ENCODE assay signal across 21 cellular contexts in the genomic region with DNA sequence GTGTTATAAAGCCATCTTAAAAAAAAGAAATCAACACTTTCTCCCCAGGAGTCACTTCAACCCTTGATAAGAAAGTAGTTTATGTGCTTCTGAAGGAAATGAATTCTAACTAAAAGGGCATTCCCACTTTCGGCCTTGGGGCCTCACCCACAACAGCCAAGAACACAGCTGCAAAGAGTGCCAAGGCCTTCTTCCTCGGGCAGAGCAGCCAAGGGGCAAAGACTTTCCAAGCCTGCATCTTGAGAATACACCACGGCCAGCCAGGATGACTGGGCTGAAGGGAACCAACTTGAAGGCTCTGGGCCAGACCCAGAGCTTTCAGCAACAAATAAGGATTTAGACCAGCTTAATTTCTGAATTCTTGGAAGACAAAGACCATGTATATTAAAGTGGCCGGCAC.
DNase-seq lines count a peak whose midpoint lies in the region; ATAC-seq and TF ChIP-seq lines count a peak whose summit lies in the region.
"Had no signal": no experiment of that assay in that cellular context is flagged by ENCODE, and none has a peak within 500 bp of the region (broad histone marks: within the 10 kb centered on the region; RNA-seq: fewer than 3 reads in every experiment).

No MANE protein-coding gene starts in this region.

- peaks cover 2% of the 10 kb centered on the region for H3K9me3 Mint-ChIP-seq in activated naive CD8-positive, alpha-beta T cell treated with anti-CD3 and anti-CD28 coated beads for 36 hours
- no peaks in the 10 kb centered on the region for H3K9me3 Mint-ChIP-seq in activated naive CD8-positive, alpha-beta T cell treated with anti-CD3 and anti-CD28 coated beads, Interleukin-2, amount 50 U/mL, for 24 hours

- H3K4me3 ChIP-seq in osteoblast (ENCODE audit: insufficient read depth, low read length) (no peak overlapping the region), breast epithelium (no peak overlapping the region)
- H3K4me3 ChIP-seq: BLaER1, gastroesophageal sphincter, SJSA1 had no signal

- no peak for DNase-seq in activated naive CD8-positive, alpha-beta T cell treated with anti-CD3 and anti-CD28 coated beads for 36 hours
- no peak for DNase-seq in activated naive CD8-positive, alpha-beta T cell treated with anti-CD3 and anti-CD28 coated beads, Interleukin-2, amount 50 U/mL, for 24 hours
- DNase-seq in Right ventricle myocardium superior (peak; percentile 52), osteoblast (ENCODE audit: insufficient read length, low spot score, missing footprints) (peak; percentile 74), NCI-H226 (no peak), breast epithelium (ENCODE audit: low spot score in 2 of 2) (no peak), RWPE1 (ENCODE audit: low spot score) (no peak)
- no peak for DNase-seq in activated CD4-positive, alpha-beta T cell treated with anti-CD3 and anti-CD28 coated beads for 4 hours
- DNase-seq: activated CD4-positive, alpha-beta T cell treated with anti-CD3 and anti-CD28 coated beads for 1 hour; activated CD8-positive, alpha-beta memory T cell treated with anti-CD3 and anti-CD28 coated beads, Interleukin-2, amount 10 ng/mL, durations not matched to agents 7 days and 5 days; activated effector memory CD4-positive, alpha-beta T cell treated with Interleukin-2 at 50 U/mL for 16 hours; cortex of kidney; Kasumi-1; NCI-H1092 treated with DMSO at 0.1 percent for 48 hours; NCI-H526; stimulated activated CD8-positive, alpha-beta memory T cell treated with anti-CD3 and anti-CD28 coated beads, Interleukin-4, amount 100 ng/mL, for 48 hours had no signal

- peak overlapping the region; percentile 14 for H3K27ac Mint-ChIP-seq in activated naive CD8-positive, alpha-beta T cell treated with anti-CD3 and anti-CD28 coated beads for 36 hours
- no peak overlapping the region for H3K27ac Mint-ChIP-seq in activated naive CD8-positive, alpha-beta T cell treated with anti-CD3 and anti-CD28 coated beads, Interleukin-2, amount 50 U/mL, for 24 hours
- H3K27ac Mint-ChIP-seq: activated CD8-positive, alpha-beta memory T cell treated with anti-CD3 and anti-CD28 coated beads, Interleukin-2, amount 10 ng/mL, durations not matched to agents 7 days and 5 days had no signal

- H3K4me1 ChIP-seq in osteoblast (ENCODE audit: insufficient read depth, low read length): peaks cover 7% of the 10 kb centered on the region
- H3K4me1 ChIP-seq in breast epithelium: no peaks in the 10 kb centered on the region
- H3K4me1 ChIP-seq: BLaER1, SJSA1 had no signal

- H3K27ac ChIP-seq in osteoblast (ENCODE audit: low read depth, low read length) (no peak overlapping the region), breast epithelium (no peak overlapping the region), RWPE1 (no peak overlapping the region)
- H3K27ac ChIP-seq: BLaER1, SJSA1 had no signal

- no peaks in the 10 kb centered on the region for H3K79me2 ChIP-seq in osteoblast (ENCODE audit: insufficient read depth, low read length)

- TF ChIP-seq CTCF in osteoblast (IDR thresholded peaks at IDR 0.05; ENCODE audit: extremely low read depth, low read depth, low read length): no peak
- TF ChIP-seq CTCF in breast epithelium (IDR thresholded peaks at IDR 0.05): no peak
- TF ChIP-seq CTCF in RWPE1 (conservative IDR thresholded peaks at IDR 0.05; ENCODE audit: low read depth): no peak

- H3K4me1 Mint-ChIP-seq in activated naive CD8-positive, alpha-beta T cell treated with anti-CD3 and anti-CD28 coated beads for 36 hours: peaks cover 34% of the 10 kb centered on the region
- peaks cover 27% of the 10 kb centered on the region for H3K4me1 Mint-ChIP-seq in activated naive CD8-positive, alpha-beta T cell treated with anti-CD3 and anti-CD28 coated beads, Interleukin-2, amount 50 U/mL, for 24 hours
- H3K4me1 Mint-ChIP-seq: activated CD8-positive, alpha-beta memory T cell treated with anti-CD3 and anti-CD28 coated beads, Interleukin-2, amount 10 ng/mL, durations not matched to agents 7 days and 5 days had no signal

- CTCF ChIA-PET in RWPE1 (lab: Yijun Ruan, JAX): interaction anchor here (0.7 kb wide), 1 partner anchor 361 kb away, joined by 3 read pairs; no protein-coding TSS in a partner anchor

- POLR2A ChIA-PET in RWPE1 (lab: Yijun Ruan, JAX; ENCODE audit: low non-redundant PET): no interaction called here

- intact Hi-C loops in Right ventricle myocardium superior (cut with DNase I): no loop called here
- intact Hi-C loops in breast epithelium (cut with DNase I; ENCODE audit: low total_unique reads): no loop called here

- peaks cover 40% of the 10 kb centered on the region for H3K36me3 Mint-ChIP-seq in activated naive CD8-positive, alpha-beta T cell treated with anti-CD3 and anti-CD28 coated beads for 36 hours
- H3K36me3 Mint-ChIP-seq in activated naive CD8-positive, alpha-beta T cell treated with anti-CD3 and anti-CD28 coated beads, Interleukin-2, amount 50 U/mL, for 24 hours (ENCODE audit: low read depth): peaks cover 17% of the 10 kb centered on the region

- H3K36me3 ChIP-seq in osteoblast (ENCODE audit: insufficient read depth, low read length) (no peaks in the 10 kb centered on the region), breast epithelium (no peaks in the 10 kb centered on the region)
- H3K36me3 ChIP-seq: gastroesophageal sphincter, SJSA1 had no signal

- no peak for TF ChIP-seq POLR2A in breast epithelium (IDR thresholded peaks at IDR 0.05)

- no peaks in the 10 kb centered on the region for H3K27me3 ChIP-seq in osteoblast (ENCODE audit: insufficient read depth, low read length)
- no peaks in the 10 kb centered on the region for H3K27me3 ChIP-seq in breast epithelium
- H3K27me3 ChIP-seq: BLaER1, gastroesophageal sphincter, SJSA1 had no signal

- H2AFZ ChIP-seq in osteoblast (ENCODE audit: low read length): no peak overlapping the region

- H4K20me1 ChIP-seq in osteoblast (ENCODE audit: insufficient read depth, low read length): no peaks in the 10 kb centered on the region
- H4K20me1 ChIP-seq: BLaER1 had no signal

- H3K27me3 Mint-ChIP-seq in activated naive CD8-positive, alpha-beta T cell treated with anti-CD3 and anti-CD28 coated beads for 36 hours: no peaks in the 10 kb centered on the region
- H3K27me3 Mint-ChIP-seq in activated naive CD8-positive, alpha-beta T cell treated with anti-CD3 and anti-CD28 coated beads, Interleukin-2, amount 50 U/mL, for 24 hours: no peaks in the 10 kb centered on the region
- H3K27me3 Mint-ChIP-seq: activated CD8-positive, alpha-beta memory T cell treated with anti-CD3 and anti-CD28 coated beads, Interleukin-2, amount 10 ng/mL, durations not matched to agents 7 days and 5 days had no signal

- no peak overlapping the region for H3K4me3 Mint-ChIP-seq in activated naive CD8-positive, alpha-beta T cell treated with anti-CD3 and anti-CD28 coated beads for 36 hours
- no peak overlapping the region for H3K4me3 Mint-ChIP-seq in activated naive CD8-positive, alpha-beta T cell treated with anti-CD3 and anti-CD28 coated beads, Interleukin-2, amount 50 U/mL, for 24 hours
- H3K4me3 Mint-ChIP-seq: activated CD8-positive, alpha-beta memory T cell treated with anti-CD3 and anti-CD28 coated beads, Interleukin-2, amount 10 ng/mL, durations not matched to agents 7 days and 5 days had no signal

- no peak overlapping the region for H3K4me2 ChIP-seq in osteoblast (ENCODE audit: insufficient read depth, low read length)
- H3K4me2 ChIP-seq: BLaER1 had no signal

- no peak for ATAC-seq in activated naive CD8-positive, alpha-beta T cell treated with anti-CD3 and anti-CD28 coated beads, Interleukin-2, amount 50 U/mL, for 24 hours
- ATAC-seq in Right ventricle myocardium superior (ENCODE audit: poor library complexity): peak; percentile 50
- ATAC-seq: activated CD8-positive, alpha-beta memory T cell treated with anti-CD3 and anti-CD28 coated beads, Interleukin-2, amount 10 ng/mL, durations not matched to agents 7 days and 5 days; gastroesophageal sphincter; HCT116; left lobe of liver had no signal

- H3K9me3 ChIP-seq in osteoblast (ENCODE audit: low read depth, low read length): no peaks in the 10 kb centered on the region
- no peaks in the 10 kb centered on the region for H3K9me3 ChIP-seq in breast epithelium
- H3K9me3 ChIP-seq: gastroesophageal sphincter, SJSA1 had no signal

Comparison
In these comparisons a context has a peak if more than half of its experiments do, and no peak if none do; other contexts are left out.
1. DNase-seq: peak in Right ventricle myocardium superior (single experiment) and osteoblast (single experiment); none in activated naive CD8-positive, alpha-beta T cell treated with anti-CD3 and anti-CD28 coated beads for 36 hours (single experiment), activated naive CD8-positive, alpha-beta T cell treated with anti-CD3 and anti-CD28 coated beads, Interleukin-2, amount 50 U/mL, for 24 hours (single experiment), NCI-H226 (single experiment), breast epithelium (0 of 2), RWPE1 (single experiment) and activated CD4-positive, alpha-beta T cell treated with anti-CD3 and anti-CD28 coated beads for 4 hours (0 of 2).